Comparison of ENCODE assay signal across 37 cellular contexts in genomic region chr11:120720760-120721159, GRCh38.
"Had no signal": no experiment of that assay in that cellular context is flagged by ENCODE, and none has a peak within 500 bp of the region (broad histone marks: within the 10 kb centered on the region; RNA-seq: fewer than 3 reads in every experiment).

No MANE protein-coding gene starts in this region.

- H3K4me1 ChIP-seq: adrenal gland, ascending aorta, body of pancreas, breast epithelium had no signal

- DNase-seq: activated effector memory CD4-positive, alpha-beta T cell treated with anti-CD3 and anti-CD28 coated beads, Interleukin-2, amount 50 U/mL, for 16 hours; activated effector memory CD4-positive, alpha-beta T cell treated with Interleukin-2 at 50 U/mL for 16 hours; activated gamma-delta T cell; activated gamma-delta T cell treated with Interleukin-2 at 50 U/mL for 16 hours; activated naive CD4-positive, alpha-beta T cell; activated naive CD4-positive, alpha-beta T cell treated with anti-CD3 and anti-CD28 coated beads for 36 hours; activated naive CD4-positive, alpha-beta T cell treated with anti-CD3 and anti-CD28 coated beads, Interleukin-2, amount 10 ng/mL, durations not matched to agents 7 days and 5 days; activated naive CD4-positive, alpha-beta T cell treated with anti-CD3 and anti-CD28 coated beads, Interleukin-2, amount 50 U/mL, for 16 hours; activated naive CD4-positive, alpha-beta T cell treated with Interleukin-2 at 50 U/mL for 16 hours; activated naive CD8-positive, alpha-beta T cell treated with anti-CD3 and anti-CD28 coated beads for 36 hours; activated naive CD8-positive, alpha-beta T cell treated with anti-CD3 and anti-CD28 coated beads, Interleukin-2, amount 10 ng/mL, durations not matched to agents 7 days and 5 days; activated naive CD8-positive, alpha-beta T cell treated with anti-CD3 and anti-CD28 coated beads, Interleukin-2, amount 50 U/mL, for 24 hours; activated T-cell treated with anti-CD3 and anti-CD28 coated beads, Interleukin-2, amount 50 U/mL, for 4 hours; activated T-cell treated with anti-CD3 and anti-CD28 coated beads, Interleukin-2, amount 50 U/mL, for 48 hours; activated T-cell treated with anti-CD3 and anti-CD28 coated beads, Interleukin-2, amount 50 U/mL, for 72 hours; amniotic stem cell; amygdala; anterior cingulate cortex; aorta; body of pancreas; brain microvascular endothelial cell; caudate nucleus; central memory CD4-positive, alpha-beta T cell; cerebellar nuclear complex had no signal

- ATAC-seq: activated naive CD4-positive, alpha-beta T cell treated with anti-CD3 and anti-CD28 coated beads, Interleukin-2, amount 50 U/mL, for 72 hours; activated naive CD8-positive, alpha-beta T cell treated with anti-CD3 and anti-CD28 coated beads, Interleukin-2, amount 50 U/mL, for 24 hours; activated T-cell treated with anti-CD3 and anti-CD28 coated beads, Interleukin-2, amount 50 U/mL, for 4 hours; activated T-cell treated with anti-CD3 and anti-CD28 coated beads, Interleukin-2, amount 50 U/mL, for 72 hours; activated T-helper 17 cell treated with anti-CD3 and anti-CD28 coated beads, Interleukin-2, amount 50 U/mL, for 72 hours; body of pancreas had no signal

- H3K36me3 Mint-ChIP-seq: activated naive CD4-positive, alpha-beta T cell treated with anti-CD3 and anti-CD28 coated beads, Interleukin-2, amount 10 ng/mL, durations not matched to agents 7 days and 5 days; activated naive CD4-positive, alpha-beta T cell treated with anti-CD3 and anti-CD28 coated beads, Interleukin-2, amount 50 U/mL, for 24 hours; activated naive CD4-positive, alpha-beta T cell treated with anti-CD3 and anti-CD28 coated beads, Interleukin-2, amount 50 U/mL, for 72 hours; activated naive CD8-positive, alpha-beta T cell; activated naive CD8-positive, alpha-beta T cell treated with anti-CD3 and anti-CD28 coated beads for 36 hours; activated naive CD8-positive, alpha-beta T cell treated with anti-CD3 and anti-CD28 coated beads, Interleukin-2, amount 10 ng/mL, durations not matched to agents 7 days and 5 days; brain had no signal

- FAIRE-seq: astrocyte had no signal

- H3K4me1 Mint-ChIP-seq: activated naive CD4-positive, alpha-beta T cell treated with anti-CD3 and anti-CD28 coated beads, Interleukin-2, amount 10 ng/mL, durations not matched to agents 7 days and 5 days; activated naive CD4-positive, alpha-beta T cell treated with anti-CD3 and anti-CD28 coated beads, Interleukin-2, amount 50 U/mL, for 24 hours; activated naive CD8-positive, alpha-beta T cell treated with anti-CD3 and anti-CD28 coated beads for 36 hours; activated naive CD8-positive, alpha-beta T cell treated with anti-CD3 and anti-CD28 coated beads, Interleukin-2, amount 10 ng/mL, durations not matched to agents 7 days and 5 days; activated naive CD8-positive, alpha-beta T cell treated with anti-CD3 and anti-CD28 coated beads, Interleukin-2, amount 50 U/mL, for 24 hours; activated T-helper 17 cell treated with anti-CD3 and anti-CD28 coated beads, Interleukin-2, amount 50 U/mL, for 72 hours; central memory CD8-positive, alpha-beta T cell had no signal

- H3K27ac Mint-ChIP-seq: activated naive CD4-positive, alpha-beta T cell treated with anti-CD3 and anti-CD28 coated beads for 36 hours; activated naive CD4-positive, alpha-beta T cell treated with anti-CD3 and anti-CD28 coated beads, Interleukin-2, amount 10 ng/mL, durations not matched to agents 7 days and 5 days; activated naive CD4-positive, alpha-beta T cell treated with anti-CD3 and anti-CD28 coated beads, Interleukin-2, amount 50 U/mL, for 24 hours; activated naive CD8-positive, alpha-beta T cell; activated naive CD8-positive, alpha-beta T cell treated with anti-CD3 and anti-CD28 coated beads for 36 hours; activated naive CD8-positive, alpha-beta T cell treated with anti-CD3 and anti-CD28 coated beads, Interleukin-2, amount 10 ng/mL, durations not matched to agents 7 days and 5 days; activated naive CD8-positive, alpha-beta T cell treated with anti-CD3 and anti-CD28 coated beads, Interleukin-2, amount 50 U/mL, for 24 hours; activated T-cell treated with anti-CD3 and anti-CD28 coated beads, Interleukin-2, amount 50 U/mL, for 72 hours; activated T-helper 1 cell treated with anti-CD3 and anti-CD28 coated beads, Interleukin-12 subunit alpha, Interleukin-12 subunit beta, Interleukin-2, Interleukin-4 antibody, amounts not matched to agents 30 ng/mL and 10 ng/mL and 1 ng/mL, durations not matched to agents 14 hours and 24 hours and 36 hours; activated T-helper 17 cell treated with anti-CD3 and anti-CD28 coated beads, Interleukin-2, amount 50 U/mL, for 72 hours; activated T-helper 2 cell treated with anti-CD3 and anti-CD28 coated beads, Interferon-gamma antibody, Interleukin-2, Interleukin-4, amounts not matched to agents 10 μg/mL and 5 μg/mL and 100 μg/mL, durations not matched to agents 14 hours and 24 hours and 36 hours; brain had no signal

- H3K9me3 ChIP-seq: adrenal gland, ascending aorta, breast epithelium had no signal

- H3K36me3 ChIP-seq: adrenal gland, ascending aorta, brain microvascular endothelial cell, breast epithelium, cardiac muscle cell had no signal

- H3K4me3 Mint-ChIP-seq: activated naive CD4-positive, alpha-beta T cell treated with anti-CD3 and anti-CD28 coated beads for 36 hours; activated naive CD4-positive, alpha-beta T cell treated with anti-CD3 and anti-CD28 coated beads, Interleukin-2, amount 10 ng/mL, durations not matched to agents 7 days and 5 days; activated naive CD4-positive, alpha-beta T cell treated with anti-CD3 and anti-CD28 coated beads, Interleukin-2, amount 50 U/mL, for 24 hours; activated naive CD8-positive, alpha-beta T cell; activated naive CD8-positive, alpha-beta T cell treated with anti-CD3 and anti-CD28 coated beads for 36 hours; activated naive CD8-positive, alpha-beta T cell treated with anti-CD3 and anti-CD28 coated beads, Interleukin-2, amount 10 ng/mL, durations not matched to agents 7 days and 5 days; activated naive CD8-positive, alpha-beta T cell treated with anti-CD3 and anti-CD28 coated beads, Interleukin-2, amount 50 U/mL, for 24 hours; activated T-cell treated with anti-CD3 and anti-CD28 coated beads, Interleukin-2, amount 50 U/mL, for 4 hours; activated T-cell treated with anti-CD3 and anti-CD28 coated beads, Interleukin-2, amount 50 U/mL, for 72 hours; activated T-helper 1 cell treated with anti-CD3 and anti-CD28 coated beads, Interleukin-12 subunit alpha, Interleukin-12 subunit beta, Interleukin-2, Interleukin-4 antibody, amounts not matched to agents 30 ng/mL and 10 ng/mL and 1 ng/mL, durations not matched to agents 14 hours and 24 hours and 36 hours; activated T-helper 17 cell treated with anti-CD3 and anti-CD28 coated beads, Interleukin-2, amount 50 U/mL, for 72 hours; brain; central memory CD8-positive, alpha-beta T cell had no signal

- H3K9me3 Mint-ChIP-seq: activated naive CD4-positive, alpha-beta T cell treated with anti-CD3 and anti-CD28 coated beads, Interleukin-2, amount 10 ng/mL, durations not matched to agents 7 days and 5 days; activated naive CD4-positive, alpha-beta T cell treated with anti-CD3 and anti-CD28 coated beads, Interleukin-2, amount 50 U/mL, for 24 hours; activated naive CD4-positive, alpha-beta T cell treated with anti-CD3 and anti-CD28 coated beads, Interleukin-2, amount 50 U/mL, for 72 hours; activated naive CD8-positive, alpha-beta T cell treated with anti-CD3 and anti-CD28 coated beads for 36 hours; activated naive CD8-positive, alpha-beta T cell treated with anti-CD3 and anti-CD28 coated beads, Interleukin-2, amount 50 U/mL, for 24 hours; activated T-cell treated with anti-CD3 and anti-CD28 coated beads, Interleukin-2, amount 50 U/mL, for 4 hours; activated T-helper 17 cell treated with anti-CD3 and anti-CD28 coated beads, Interleukin-2, amount 50 U/mL, for 72 hours; activated T-helper 2 cell treated with anti-CD3 and anti-CD28 coated beads, Interferon-gamma antibody, Interleukin-2, Interleukin-4, amounts not matched to agents 10 μg/mL and 5 μg/mL and 100 μg/mL, durations not matched to agents 14 hours and 24 hours and 36 hours; central memory CD8-positive, alpha-beta T cell had no signal

- H3K4me3 ChIP-seq: adrenal gland, ascending aorta, body of pancreas, breast epithelium, cardiac muscle cell had no signal

- H3K27me3 ChIP-seq: adrenal gland, ascending aorta, body of pancreas, brain microvascular endothelial cell, breast epithelium, cardiac muscle cell had no signal

- H3K27ac ChIP-seq: adrenal gland, ascending aorta, body of pancreas, brain microvascular endothelial cell, breast epithelium, cardiac muscle cell had no signal
